In the genomic region with DNA sequence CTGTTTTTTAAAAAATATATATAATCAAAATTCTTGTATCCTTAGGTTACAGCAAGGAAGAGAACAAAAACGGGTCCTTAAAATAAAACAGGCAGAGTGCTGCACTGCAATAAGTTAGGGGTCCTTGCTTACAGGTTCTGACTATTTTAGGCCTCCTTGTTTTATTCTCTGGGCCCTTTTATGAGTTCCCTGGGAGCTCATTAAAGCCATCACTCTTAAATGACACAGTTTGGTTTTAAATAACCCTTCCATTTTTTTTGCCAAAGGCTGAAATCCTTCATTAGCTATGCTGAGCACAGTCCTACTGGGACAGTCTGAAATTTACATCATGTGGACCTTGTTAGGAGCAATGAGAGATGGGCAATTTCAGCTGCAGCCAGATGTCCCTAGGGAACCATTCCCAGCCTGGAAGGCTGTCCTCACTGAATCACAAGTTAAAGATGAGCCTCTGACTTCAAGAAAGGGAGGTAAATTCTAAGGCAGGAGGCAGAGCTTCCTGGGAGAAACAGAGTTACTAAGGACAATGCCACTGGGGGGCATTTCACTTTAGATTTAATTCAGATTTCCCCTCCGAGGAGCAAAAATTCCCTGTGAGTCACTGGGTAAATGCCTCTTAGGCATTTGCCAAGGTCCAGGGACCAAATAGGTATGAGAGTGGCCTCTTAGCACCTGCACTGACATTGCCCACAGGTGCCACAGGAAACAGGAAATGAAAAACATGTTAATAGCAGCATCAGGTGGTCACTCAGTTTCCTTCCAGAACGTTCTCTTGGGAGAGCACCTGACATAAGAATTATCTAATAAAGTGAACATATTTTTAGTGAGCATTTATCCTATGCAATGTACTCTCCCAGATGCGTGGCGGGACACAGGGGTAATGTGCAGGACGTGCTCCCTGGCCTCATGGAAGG, we compare ENCODE assay signal across 26 cellular contexts. TPM values are rescaled to one million over a fixed set of nuclear protein-coding genes. Genes with fewer than 3 reads are reported as not detected.
DNase-seq lines count a peak whose midpoint lies in the region; ATAC-seq, FAIRE-seq and TF ChIP-seq lines count a peak whose summit lies in the region.
"Had no signal": no experiment of that assay in that cellular context is flagged by ENCODE, and none has a peak within 500 bp of the region (broad histone marks: within the 10 kb centered on the region; RNA-seq: fewer than 3 reads in every experiment).

No MANE protein-coding gene starts in this region.

- DNase-seq in GM03348 (ENCODE audit: low spot score) (peak; percentile 41), LHCN-M2 (ENCODE audit: low read depth) (peak; percentile 34), T1000 (lab: John Stamatoyannopoulos, UW) (peak; percentile 22), myocyte (ENCODE audit: low read depth) (peak; percentile 8), neural progenitor cell (ENCODE audit: low spot score) (no peak), frontal cortex (ENCODE audit: low spot score in 2 of 2) (no peak)
- DNase-seq: activated CD4-positive, alpha-beta T cell treated with anti-CD3 and anti-CD28 coated beads for 48 hours; activated naive CD4-positive, alpha-beta T cell; activated T-cell treated with anti-CD3 and anti-CD28 coated beads, Interleukin-2, amount 50 U/mL, for 48 hours; body of pancreas; CD4-positive, alpha-beta T cell; effector CD4-positive, alpha-beta T cell; erythroblast; GDM1; HCEC 1CT; islet precursor cell; mucosa of descending colon; NCI-H1105 treated with DMSO at 0.1 percent for 48 hours; sigmoid colon; SK-N-SH; stimulated activated CD4-positive, alpha-beta T cell treated with anti-CD3 and anti-CD28 coated beads, Interleukin-15, amount 100 ng/mL, for 24 hours; stomach; T-helper 17 cell; transverse colon had no signal

- H3K27me3 ChIP-seq in neural progenitor cell, result peaks cover 73% of the 10 kb centered on the region
- H3K27me3 ChIP-seq: body of pancreas, sigmoid colon had no signal

- H3K9ac ChIP-seq in neural progenitor cell, result no peak overlapping the region
- H3K9ac ChIP-seq: SK-N-SH had no signal

- H3K4me2 ChIP-seq in neural progenitor cell, result no peak overlapping the region
- H3K4me2 ChIP-seq: SK-N-SH had no signal

- H3K9me3 Mint-ChIP-seq in neural progenitor cell, result no peaks in the 10 kb centered on the region
- H3K9me3 Mint-ChIP-seq: CD4-positive, alpha-beta T cell had no signal

- H3K4me1 ChIP-seq in neural progenitor cell, result peaks cover 7% of the 10 kb centered on the region

- H3K9me3 ChIP-seq in neural progenitor cell (ENCODE audit: low read depth), result no peaks in the 10 kb centered on the region
- H3K9me3 ChIP-seq: body of pancreas, mucosa of descending colon, sigmoid colon, SK-N-SH, stomach, transverse colon had no signal

- no peak overlapping the region for H3K4me3 Mint-ChIP-seq in neural progenitor cell
- H3K4me3 Mint-ChIP-seq: CD4-positive, alpha-beta T cell; T-helper 17 cell had no signal

- no peak overlapping the region for H3K27ac Mint-ChIP-seq in neural progenitor cell
- H3K27ac Mint-ChIP-seq: CD4-positive, alpha-beta T cell; T-helper 17 cell had no signal

- no peaks in the 10 kb centered on the region for H3F3A ChIP-seq in neural progenitor cell (ENCODE audit: low read depth)

- H3K4me3 ChIP-seq in neural progenitor cell, result no peak overlapping the region
- H3K4me3 ChIP-seq: body of pancreas, mucosa of descending colon, sigmoid colon, stomach, transverse colon had no signal

- no peak overlapping the region for H2AFZ ChIP-seq in neural progenitor cell (replicated peaks)

- peaks cover 5% of the 10 kb centered on the region for H3K4me1 Mint-ChIP-seq in neural progenitor cell

- no peak for TF ChIP-seq CTCF in neural progenitor cell (IDR thresholded peaks at IDR 0.05)

- no peak for FAIRE-seq in frontal cortex (lab: Jason Lieb, UNC)
- FAIRE-seq: GM12892 had no signal

- H4K20me1 ChIP-seq in neural progenitor cell (ENCODE audit: low read depth), result no peaks in the 10 kb centered on the region

- no peak for ATAC-seq in esophagus mucosa
- ATAC-seq: body of pancreas, mucosa of descending colon, T-helper 17 cell had no signal

- no peaks in the 10 kb centered on the region for H3K36me3 ChIP-seq in neural progenitor cell
- H3K36me3 ChIP-seq: sigmoid colon, stomach, transverse colon had no signal

- H3K27me3 Mint-ChIP-seq in neural progenitor cell (ENCODE audit: insufficient read depth, low read depth), result peaks cover 13% of the 10 kb centered on the region

- peaks cover 10% of the 10 kb centered on the region for H3K79me2 ChIP-seq in neural progenitor cell (ENCODE audit: low read depth)

- no peak overlapping the region for H3K27ac ChIP-seq in neural progenitor cell
- H3K27ac ChIP-seq: body of pancreas, sigmoid colon, stomach, transverse colon had no signal

- no peaks in the 10 kb centered on the region for H3K36me3 Mint-ChIP-seq in neural progenitor cell

RNA-seq across cellular contexts. Expression of a gene that starts 3.8 kb away (rescaled TPM):
- 54.0 and 54.1 TPM in 2 replicates for total RNA-seq in LHCN-M2 (2014; rRNA removed)
- polyA plus RNA-seq in LHCN-M2 (2012), result 29.4 TPM
- 37.6 and 42.4 TPM in 2 replicates for total RNA-seq in myocyte
- 40.5 TPM for polyA plus RNA-seq in myocyte (2012)
- total RNA-seq in esophagus mucosa, result 17.1 TPM
- 6.7 and 18.9 TPM in 2 replicates for total RNA-seq in neural progenitor cell (ENCODE audit: low replicate concordance)
- total RNA-seq in frontal cortex, result 17.5 TPM

RNA-seq across cellular contexts. Expression of a gene that starts 25.8 kb away (rescaled TPM):
- total RNA-seq in LHCN-M2 (2014; rRNA removed) (31.2 and 34.0 TPM in 2 replicates), myocyte (8.4 and 11.4 TPM in 2 replicates), esophagus mucosa (7.7 TPM), neural progenitor cell (ENCODE audit: low replicate concordance) (6.0 and 11.4 TPM in 2 replicates), frontal cortex (109 TPM)
- 23.8 TPM for polyA plus RNA-seq in LHCN-M2 (2012)
- polyA plus RNA-seq in myocyte (2012), result 13.6 TPM

RNA-seq across cellular contexts. Expression of a gene that starts 40.6 kb away (rescaled TPM):
- 0.06 TPM in 1 of 2 replicates, not detected in the other for total RNA-seq in LHCN-M2 (2014; rRNA removed)
- polyA plus RNA-seq in LHCN-M2 (2012), result 0.11 TPM
- 0.08 TPM in 1 of 2 replicates, not detected in the other for total RNA-seq in myocyte
- 0.19 TPM for polyA plus RNA-seq in myocyte (2012)
- total RNA-seq in esophagus mucosa, result 0.12 TPM
- 0.09 TPM in 1 of 2 replicates, not detected in the other for total RNA-seq in neural progenitor cell (ENCODE audit: low replicate concordance)
- 0.82 TPM for total RNA-seq in frontal cortex
- total RNA-seq: CD4-positive, alpha-beta T cell; stomach; T-helper 17 cell; transverse colon had no signal
- polyA plus RNA-seq: SK-N-SH had no signal

Comparison
In these comparisons a context has a peak if more than half of its experiments do, and no peak if none do; other contexts are left out.
1. DNase-seq: peak in GM03348 (single experiment), LHCN-M2 (single experiment), T1000 (single experiment) and myocyte (single experiment); none in neural progenitor cell (single experiment) and frontal cortex (0 of 2).